In genomic region chr2:172429351-172429968, GRCh38 we compare ENCODE assay signal across 8 cellular contexts. TPM values are rescaled to one million over a fixed set of nuclear protein-coding genes. Genes with fewer than 3 reads are reported as not detected.
DNase-seq lines count a peak whose midpoint lies in the region; ATAC-seq, FAIRE-seq and TF ChIP-seq lines count a peak whose summit lies in the region.

No MANE protein-coding gene starts in this region.

- H3K27ac Mint-ChIP-seq in type B pancreatic cell, result peak overlapping the region; percentile 75

- no peak for TF ChIP-seq POLR2A in GM12892 (IDR thresholded peaks at IDR 0.05; ENCODE audit: low read depth, low read length)

- DNase-seq in cardiac muscle cell (ENCODE audit: low read depth in 1 of 2, low spot score in 1 of 2) (peak in 1 of 2 donors; percentile 30), left ventricle myocardium superior (no peak), bronchial epithelial cell (ENCODE audit: low read depth) (peak; percentile 44), lung microvascular endothelial cell (ENCODE audit: low read depth in 2 of 2) (peak; percentile 14 to 60), type B pancreatic cell (ENCODE audit: extremely low spot score, unreplicated experiment) (no peak), GM12892 (ENCODE audit: insufficient read length) (no peak), NCI-H1694 treated with DMSO at 0.1 percent for 48 hours (lab: John Stamatoyannopoulos, UW) (no peak), iPS-NIHi11 (ENCODE audit: low spot score) (no peak)

- H3K9me3 ChIP-seq in cardiac muscle cell (ENCODE audit: low read depth), result no peaks in the 10 kb centered on the region

- no peak overlapping the region for H3K27ac ChIP-seq in cardiac muscle cell

- H3K36me3 Mint-ChIP-seq in type B pancreatic cell, result no peaks in the 10 kb centered on the region

- no peak for TF ChIP-seq CTCF in cardiac muscle cell (IDR thresholded peaks at IDR 0.05; ENCODE audit: low read depth, low read length)
- TF ChIP-seq CTCF in bronchial epithelial cell (IDR thresholded peaks at IDR 0.05; ENCODE audit: insufficient read depth, low read length, severe bottlenecking), result no peak
- TF ChIP-seq CTCF in type B pancreatic cell (conservative IDR thresholded peaks at IDR 0.05), result peak; percentile 36

- peaks cover 44% of the 10 kb centered on the region for H3K27me3 Mint-ChIP-seq in type B pancreatic cell

- H3K27me3 ChIP-seq in cardiac muscle cell (peaks cover 34% of the 10 kb centered on the region), bronchial epithelial cell (ENCODE audit: control insufficient read depth, insufficient read depth, low read length) (no peaks in the 10 kb centered on the region)

- peaks cover 14% of the 10 kb centered on the region for H3K4me1 Mint-ChIP-seq in type B pancreatic cell (ENCODE audit: unreplicated experiment)

- ATAC-seq in left ventricle myocardium superior, result no peak

- H3K4me3 Mint-ChIP-seq in type B pancreatic cell, result peak overlapping the region; percentile 85

- intact Hi-C loops in left ventricle myocardium superior (cut with micrococcal nuclease), result no loop called here

- H3K36me3 ChIP-seq in cardiac muscle cell, result no peaks in the 10 kb centered on the region
- H3K36me3 ChIP-seq in bronchial epithelial cell (ENCODE audit: control insufficient read depth, insufficient read depth, low read length), result no peaks in the 10 kb centered on the region

- H3K4me1 ChIP-seq in cardiac muscle cell (ENCODE audit: low read depth), result peaks cover 10% of the 10 kb centered on the region

- FAIRE-seq in bronchial epithelial cell (lab: Jason Lieb, UNC) (no peak), GM12892 (lab: Jason Lieb, UNC) (no peak)

- H3K9me3 Mint-ChIP-seq in type B pancreatic cell, result no peaks in the 10 kb centered on the region

- peak overlapping the region; percentile 72 for H3K4me3 ChIP-seq in cardiac muscle cell
- H3K4me3 ChIP-seq in bronchial epithelial cell (ENCODE audit: low read depth, low read length), result peak overlapping the region; percentile 82

RNA-seq across cellular contexts. Expression of gene ITGA6, which starts 2.1 kb away (rescaled TPM):
- total RNA-seq in cardiac muscle cell (20.5 and 28.3 TPM in 2 replicates), left ventricle myocardium superior (54.8 TPM), bronchial epithelial cell (191 and 390 TPM in 2 replicates), lung microvascular endothelial cell (91.1 and 225 TPM in 2 replicates), type B pancreatic cell (ENCODE audit: low replicate concordance) (26.1 and 38.7 TPM in 2 replicates)
- 16.3 and 22.3 TPM in 2 replicates for polyA plus RNA-seq in cardiac muscle cell
- 1.8 TPM for polyA plus RNA-seq in GM12892 (2012; ENCODE audit: missing spikeins)

Comparison
In these comparisons a context has a peak if more than half of its experiments do, and no peak if none do; other contexts are left out.
1. DNase-seq: peak in bronchial epithelial cell (single experiment) and lung microvascular endothelial cell (2 of 2); none in left ventricle myocardium superior (single experiment), type B pancreatic cell (single experiment), GM12892 (single experiment), NCI-H1694 treated with DMSO at 0.1 percent for 48 hours (single experiment) and iPS-NIHi11 (single experiment).